In genomic region chr9:93166699-93167098, GRCh38 we compare ENCODE assay signal across 1 cellular context.
TF ChIP-seq lines count a peak whose summit lies in the region.

No MANE protein-coding gene starts in this region.

TF ChIP-seq in IMR-90, 13 proteins besides CTCF, POLR2A, EP300 and RAD21:
- no peak for TF ChIP-seq USF2 (IDR thresholded peaks at IDR 0.05; ENCODE audit: low read depth, low read length)
